In the genomic region with DNA sequence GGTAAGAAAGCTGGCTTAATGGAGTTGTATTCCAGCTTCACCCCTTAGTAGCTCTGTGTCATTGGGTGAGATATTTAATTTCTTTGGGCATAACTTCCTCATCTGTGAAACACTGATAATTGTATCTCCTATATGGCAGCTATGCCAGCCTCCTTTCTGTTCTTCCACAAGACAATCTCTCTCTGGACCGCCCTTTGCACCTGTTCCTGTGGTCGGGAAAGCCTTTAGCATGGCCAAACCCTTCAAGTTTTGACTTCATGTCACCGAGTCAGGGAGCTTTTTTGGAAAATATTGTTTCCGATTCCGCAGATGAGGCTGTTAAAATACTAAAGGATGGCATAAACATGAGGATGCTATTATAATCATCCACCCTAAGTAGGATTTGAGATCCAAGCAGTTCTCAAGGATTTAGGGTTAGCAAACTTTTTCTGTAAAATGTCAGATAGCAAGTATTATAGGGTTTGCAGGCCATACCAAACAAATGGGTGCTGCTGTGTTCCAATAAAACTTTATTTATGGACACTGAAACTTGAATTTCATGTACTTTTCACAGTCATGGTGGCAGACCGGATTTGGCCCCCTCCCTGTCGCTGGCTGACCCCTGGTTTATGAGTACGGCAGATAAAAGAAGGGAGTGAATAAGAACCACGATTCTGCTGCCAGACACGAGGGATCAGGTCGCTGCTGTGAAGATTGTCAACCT, we compare ENCODE assay signal across 8 cellular contexts. TPM values are rescaled to one million over a fixed set of nuclear protein-coding genes. Genes with fewer than 3 reads are reported as not detected.
DNase-seq lines count a peak whose midpoint lies in the region; ATAC-seq and TF ChIP-seq lines count a peak whose summit lies in the region.

No MANE protein-coding gene starts in this region.

- TF ChIP-seq CTCF in GM12865 (IDR thresholded peaks at IDR 0.05; ENCODE audit: insufficient read depth, low read depth, low read length, missing control alignments) (no peak), fibroblast of lung (conservative IDR thresholded peaks at IDR 0.05 in 1 of 2, IDR thresholded peaks at IDR 0.05 in 1 of 2; ENCODE audit: low read depth in 1 of 2, low read length in 2 of 2) (no peak)

- H3K79me2 ChIP-seq in fibroblast of lung (ENCODE audit: control insufficient read depth, insufficient read depth, low read length) = peaks cover 36% of the 10 kb centered on the region

- H3K4me1 Mint-ChIP-seq in T-cell = peaks cover 67 to 81% (median 75%) of the 10 kb centered on the region in 3 donors

- CTCF ChIA-PET in T-cell (lab: Charles Lee) = interaction anchor here (0.6 to 4.9 kb wide), 6 partner anchors 10 to 117 kb away, joined by 3 to 48 read pairs (median 6); partner anchors contain the start of gene GNPDA1 (in 1 of the 2)

- ATAC-seq in T-cell (replicated peaks in 1 of 4) (no peak), GM19455 (IDR thresholded peaks at IDR 0.05; ENCODE audit: unreplicated experiment) (no peak)

- H3K36me3 ChIP-seq in fibroblast of lung (ENCODE audit: control insufficient read depth, insufficient read depth, low read length) (no peaks in the 10 kb centered on the region), rectal smooth muscle tissue (ENCODE audit: control insufficient read depth, insufficient read depth, low read length) (no peaks in the 10 kb centered on the region)

- H3K36me3 Mint-ChIP-seq in T-cell = peaks cover 3% of the 10 kb centered on the region

- POLR2A ChIA-PET in T-cell (lab: Charles Lee) = interaction anchor here (0.6 to 4.0 kb wide), 11 partner anchors 12 to 383 kb away, joined by 3 to 49 read pairs (median 3); no protein-coding TSS in a partner anchor

- no peaks in the 10 kb centered on the region for H3K9me3 ChIP-seq in fibroblast of lung (ENCODE audit: control insufficient read depth, insufficient read depth, low read depth, low read length)

- H3K27me3 Mint-ChIP-seq in T-cell = no peaks in the 10 kb centered on the region

- H3K4me1 ChIP-seq in fibroblast of lung (ENCODE audit: control insufficient read depth, extremely low read depth, insufficient read depth, low read length) = peaks cover 2% of the 10 kb centered on the region
- H3K4me1 ChIP-seq in rectal smooth muscle tissue (ENCODE audit: control insufficient read depth, insufficient read depth, low read length) = peaks cover 15% of the 10 kb centered on the region

- H3K9ac ChIP-seq in fibroblast of lung (ENCODE audit: insufficient read depth, low read length) (peak overlapping the region; percentile 95), rectal smooth muscle tissue (ENCODE audit: low read length) (peak overlapping the region; percentile 54)

- peak overlapping the region; percentile 75 to 99 (median 82) for H3K4me3 Mint-ChIP-seq in T-cell

- H3K27ac ChIP-seq in fibroblast of lung (ENCODE audit: insufficient read depth, low read length) = peak overlapping the region; percentile 50
- H3K27ac ChIP-seq in rectal smooth muscle tissue (ENCODE audit: low read depth, low read length) = peak overlapping the region; percentile 93

- H3K9me3 Mint-ChIP-seq in T-cell = no peaks in the 10 kb centered on the region

- peak overlapping the region; percentile 26 for H3K4me3 ChIP-seq in GM12865 (ENCODE audit: low read depth, low read length)
- H3K4me3 ChIP-seq in fibroblast of lung (replicated peaks in 1 of 4; ENCODE audit: control extremely low read depth in 1 of 4, insufficient read depth in 1 of 4, low read depth in 3 of 4, low read length in 4 of 4) = peak overlapping the region; percentile 9 to 91 (median 48)
- H3K4me3 ChIP-seq in rectal smooth muscle tissue (ENCODE audit: low read length) = peak overlapping the region; percentile 83

- H3K4me2 ChIP-seq in fibroblast of lung (ENCODE audit: extremely low read depth, insufficient read depth, low read length) = peak overlapping the region; percentile 72

- H4K20me1 ChIP-seq in fibroblast of lung (ENCODE audit: control insufficient read depth, extremely low read depth, insufficient read depth, low read length) = no peaks in the 10 kb centered on the region

- H3K27me3 ChIP-seq in fibroblast of lung (ENCODE audit: control insufficient read depth, insufficient read depth, low read length) (no peaks in the 10 kb centered on the region), rectal smooth muscle tissue (ENCODE audit: control insufficient read depth, insufficient read depth, low read length) (no peaks in the 10 kb centered on the region)

- DNase-seq in GM12865 (ENCODE audit: low read depth) (no peak), T-cell (no peak), fibroblast of lung (ENCODE audit: low read depth in 2 of 2) (no peak), T1000 (lab: John Stamatoyannopoulos, UW) (no peak), cortex of kidney (lab: John Stamatoyannopoulos, UW) (no peak)
- DNase-seq in stimulated activated CD4-positive, alpha-beta T cell treated with anti-CD3 and anti-CD28 coated beads, Interleukin-15, amount 100 ng/mL, for 24 hours = no peak

- peak overlapping the region; percentile 95 to 98 for H3K27ac Mint-ChIP-seq in T-cell

- peak overlapping the region; percentile 99 for H2AFZ ChIP-seq in fibroblast of lung (ENCODE audit: low read length)

RNA-seq across cellular contexts. Expression of gene NDFIP1, which starts 0.7 kb away (rescaled TPM):
- total RNA-seq in T-cell (100 to 1,000 TPM in 2 of 5 donors, 10 to 100 TPM in 3; 76.3 to 194 (median 90.8) TPM), fibroblast of lung (50.8 and 67.4 TPM in 2 replicates)
- 42.5 and 55.8 TPM in 2 replicates for polyA plus RNA-seq in fibroblast of lung
- 36.6 and 43.8 TPM in 2 replicates for polyA plus RNA-seq in fibroblast of lung (2012)
- 3.0 and 4.8 TPM in 2 replicates for polyA minus RNA-seq in fibroblast of lung (ENCODE audit: low replicate concordance)

Comparison
In these comparisons a context has a peak if more than half of its experiments do, and no peak if none do; other contexts are left out.
1. H3K4me3 ChIP-seq: peak in every context shown above with its lines; median percentile 83 in rectal smooth muscle tissue; 48 in fibroblast of lung; 26 in GM12865.